Comparison of ENCODE assay signal across 31 cellular contexts in genomic region chr7:67732898-67733297, GRCh38.
DNase-seq lines count a peak whose midpoint lies in the region; ATAC-seq, FAIRE-seq and TF ChIP-seq lines count a peak whose summit lies in the region.
"Had no signal": no experiment of that assay in that cellular context is flagged by ENCODE, and none has a peak within 500 bp of the region (broad histone marks: within the 10 kb centered on the region; RNA-seq: fewer than 3 reads in every experiment).

No MANE protein-coding gene starts in this region.

- no peak overlapping the region for H3K9ac ChIP-seq in K562 (ENCODE audit: insufficient read depth in 1 of 2, low read depth in 2 of 2, low read length in 2 of 2)
- no peak overlapping the region for H3K9ac ChIP-seq in H1 (replicated peaks in 1 of 4; ENCODE audit: extremely low read depth in 1 of 4, low read depth in 3 of 4, low read length in 3 of 4)
- H3K9ac ChIP-seq: BLaER1; BLaER1 treated with 17β-estradiol and CSF1 and Interleukin-3, amounts not matched to agents 10 nM and 100 nM had no signal

- WGBS in K562 (ENCODE audit: insufficient coverage, low coverage, missing lambda C conversion rate): 0% methylated on average over 1 of the region's 1 CpG
- 77% methylated on average over 1 of the region's 1 CpG; no CpG with 5 or more reads in 1 of the 2 experiments for WGBS in H1 (ENCODE audit: extremely low coverage in 1 of 2, insufficient coverage in 1 of 2, insufficient read length in 1 of 2, insufficient replicate concordance in 2 of 2, low coverage in 1 of 2, low lambda C conversion rate in 2 of 2, missing lambda C conversion rate in 1 of 2), 2 experiments

- H2AK5ac ChIP-seq in H1 (ENCODE audit: low read depth, low read length): no peak overlapping the region

- H4K5ac ChIP-seq in H1 (ENCODE audit: insufficient read length, low read depth, low read length): no peak overlapping the region

- H2BK20ac ChIP-seq in H1 (ENCODE audit: low read length): no peak overlapping the region

- no peak overlapping the region for H4K8ac ChIP-seq in H1 (ENCODE audit: extremely low read depth, insufficient read depth, low read length)

- no peaks in the 10 kb centered on the region for H4K20me1 ChIP-seq in K562 (replicated peaks; ENCODE audit: control insufficient read depth, insufficient read depth, low read length)
- no peaks in the 10 kb centered on the region for H4K20me1 ChIP-seq in H1 (replicated peaks in 1 of 2; ENCODE audit: control insufficient read depth in 1 of 2, insufficient read depth in 2 of 2, low read length in 2 of 2)
- H4K20me1 ChIP-seq: BLaER1; BLaER1 treated with 17β-estradiol and CSF1 and Interleukin-3, amounts not matched to agents 10 nM and 100 nM had no signal

- no peak overlapping the region for H4K91ac ChIP-seq in H1 (replicated peaks; ENCODE audit: insufficient read length, low read length)

- H2BK12ac ChIP-seq in H1 (ENCODE audit: low read depth, low read length): no peak overlapping the region

- no peaks in the 10 kb centered on the region for H3K36me3 ChIP-seq in K562 (ENCODE audit: control insufficient read depth, insufficient read depth, low read length)
- H3K36me3 ChIP-seq in H1 (ENCODE audit: control insufficient read depth in 2 of 4, insufficient read depth in 4 of 4, low read length in 3 of 4): no peaks in the 10 kb centered on the region
- no peaks in the 10 kb centered on the region for H3K36me3 ChIP-seq in Peyer's patch
- H3K36me3 ChIP-seq: BE2C; BLaER1; BLaER1 treated with 17β-estradiol and CSF1 and Interleukin-3, amounts not matched to agents 10 nM and 100 nM had no signal

- TF ChIP-seq POLR2A in K562 (conservative IDR thresholded peaks at IDR 0.05): no peak
- TF ChIP-seq POLR2A in H1 (IDR thresholded peaks at IDR 0.05; ENCODE audit: control extremely low read depth in 1 of 2, low read depth in 2 of 2, low read length in 2 of 2): no peak
- TF ChIP-seq POLR2A in Peyer's patch (IDR thresholded peaks at IDR 0.05): no peak

- no peak overlapping the region for H3K14ac ChIP-seq in H1 (ENCODE audit: insufficient read length)

- H3K27ac ChIP-seq in K562 (ENCODE audit: extremely low read depth, low read depth, low read length): no peak overlapping the region
- no peak overlapping the region for H3K27ac ChIP-seq in H1 (ENCODE audit: low read depth, low read length)
- H3K27ac ChIP-seq in Peyer's patch: no peak overlapping the region
- H3K27ac ChIP-seq: 22Rv1; A549; BLaER1; BLaER1 treated with 17β-estradiol and CSF1 and Interleukin-3, amounts not matched to agents 10 nM and 100 nM; C4-2B had no signal

- no peak for TF ChIP-seq EP300 in K562 (IDR thresholded peaks at IDR 0.05; ENCODE audit: low read length)
- no peak for TF ChIP-seq EP300 in H1 (IDR thresholded peaks at IDR 0.05; ENCODE audit: borderline replicate concordance in 1 of 2, low read depth in 2 of 2, low read length in 2 of 2)

- H3K4me3 ChIP-seq in K562 (no peak overlapping the region), H1 (ENCODE audit: extremely low read depth in 1 of 4, insufficient read depth in 2 of 4, low read depth in 3 of 4, low read length in 4 of 4) (no peak overlapping the region), Peyer's patch (no peak overlapping the region)
- H3K4me3 ChIP-seq: A549; BLaER1; BLaER1 treated with 17β-estradiol and CSF1 and Interleukin-3, amounts not matched to agents 10 nM and 100 nM had no signal

- peak overlapping the region; percentile 98 for H3K56ac ChIP-seq in H1 (replicated peaks; ENCODE audit: insufficient read length, low read depth, low read length)

- no peak overlapping the region for H3K23ac ChIP-seq in H1 (ENCODE audit: insufficient read length)

- H3K9me1 ChIP-seq in K562 (ENCODE audit: control insufficient read depth, insufficient read depth, low read length): no peaks in the 10 kb centered on the region

- peaks cover 2% of the 10 kb centered on the region; the same call in 1 of the 2 replicates for H3K23me2 ChIP-seq in H1 (ENCODE audit: low read depth, low read length)

- H2BK5ac ChIP-seq in H1 (ENCODE audit: low read depth, low read length): no peak overlapping the region

- TF ChIP-seq CTCF in K562 (IDR thresholded peaks at IDR 0.05 in 2 of 3, conservative IDR thresholded peaks at IDR 0.05 in 1 of 3; ENCODE audit: insufficient read depth in 2 of 3, low read depth in 1 of 3, low read length in 3 of 3): no peak
- no peak for TF ChIP-seq CTCF in H1 (IDR thresholded peaks at IDR 0.05; ENCODE audit: control extremely low read depth in 1 of 3, insufficient read depth in 1 of 3, low read depth in 1 of 3, low read length in 3 of 3)
- TF ChIP-seq CTCF in Peyer's patch (IDR thresholded peaks at IDR 0.05): no peak

- H2BK120ac ChIP-seq in H1 (replicated peaks; ENCODE audit: low read depth, low read length): no peak overlapping the region

- POLR2A ChIA-PET in K562 (lab: Yijun Ruan, JAX) (no interaction called here), H1 (lab: Charles Lee; ENCODE audit: partially characterized antibody) (no interaction called here)

- DNase-seq in K562 (ENCODE audit: extremely low read depth in 1 of 4, low spot score in 3 of 4): no peak
- DNase-seq in H1 (ENCODE audit: low read depth in 1 of 2, low spot score in 2 of 2): no peak
- no peak for DNase-seq in Peyer's patch
- DNase-seq: 8988T; ACHN; AML-193; BE2C; C1 segment of cervical spinal cord; Caco-2; Calu3; CD4-positive, alpha-beta memory T cell; CD4-positive, alpha-beta T cell; CD4-positive, CD25-positive, alpha-beta regulatory T cell; CD8-positive, alpha-beta memory T cell; CD8-positive, alpha-beta T cell; COR-L47; DMS 273 treated with DMSO at 0.1 percent for 48 hours; DMS153; DMS53; DMS79; DMS79 treated with DMSO at 0.1 percent for 48 hours; DND-41; EL had no signal

- FAIRE-seq in K562 (lab: Jason Lieb, UNC) (no peak), H1 (lab: Jason Lieb, UNC) (no peak)
- FAIRE-seq: A204.1, A549, D721Med had no signal

- no peaks in the 10 kb centered on the region for H3K79me1 ChIP-seq in H1 (ENCODE audit: low read depth, low read length)

- in situ Hi-C loops in K562 (cut with MboI): no loop called here

- BruUV-seq in K562 (replicated peaks; lab: Mats Ljungman, UMichigan): no TSS peak

- H3K18ac ChIP-seq in H1 (ENCODE audit: extremely low read depth, low read length): no peak overlapping the region

- H3K9me3 ChIP-seq in K562 (replicated peaks; ENCODE audit: control insufficient read depth, insufficient read depth, low read depth, low read length): no peaks in the 10 kb centered on the region; the same call in 1 of the 2 replicates
- H3K9me3 ChIP-seq in H1 (ENCODE audit: insufficient read depth in 2 of 2, low read depth in 1 of 2, low read length in 1 of 2): no peaks in the 10 kb centered on the region
- no peaks in the 10 kb centered on the region for H3K9me3 ChIP-seq in Peyer's patch
- H3K9me3 ChIP-seq: A549, BE2C, BLaER1 had no signal

- ATAC-seq in K562 (no peak), HG02938 (IDR thresholded peaks at IDR 0.05; ENCODE audit: unreplicated experiment) (no peak)
- ATAC-seq: A549; CD8-positive, alpha-beta T cell had no signal

- H3K4me2 ChIP-seq in K562 (ENCODE audit: insufficient read depth, low read length): no peak overlapping the region
- H3K4me2 ChIP-seq in H1 (ENCODE audit: insufficient read depth in 1 of 2, low read depth in 2 of 2, low read length in 2 of 2): no peak overlapping the region
- H3K4me2 ChIP-seq: A549; BLaER1; BLaER1 treated with 17β-estradiol and CSF1 and Interleukin-3, amounts not matched to agents 10 nM and 100 nM had no signal

- CTCF ChIA-PET in K562 (lab: Yijun Ruan, JAX; ENCODE audit: low intra/inter-chr PET ratio): no interaction called here
- CTCF ChIA-PET in H1 (lab: Charles Lee; ENCODE audit: partially characterized antibody): no interaction called here

- H3K4ac ChIP-seq in H1 (replicated peaks; ENCODE audit: insufficient read length, low read depth, low read length): no peak overlapping the region

- TF ChIP-seq RAD21 in K562 (CRISPR knock-in tag; conservative IDR thresholded peaks at IDR 0.05 in 1 of 2, IDR thresholded peaks at IDR 0.05 in 1 of 2) (no peak), H1 (IDR thresholded peaks at IDR 0.05 in 1 of 2, conservative IDR thresholded peaks at IDR 0.05 in 1 of 2; ENCODE audit: low read depth in 2 of 2, low read length in 2 of 2) (no peak)

- H3K79me2 ChIP-seq in K562 (ENCODE audit: control insufficient read depth, insufficient read depth, low read length) (no peaks in the 10 kb centered on the region), H1 (ENCODE audit: control insufficient read depth in 1 of 2, insufficient read depth in 2 of 2, low read length in 2 of 2) (no peaks in the 10 kb centered on the region)

- H3K27me3 ChIP-seq in K562 (ENCODE audit: control insufficient read depth in 2 of 2, insufficient read depth in 2 of 2, low read length in 2 of 2) (no peaks in the 10 kb centered on the region; a peak in 2 of 5 replicates), H1 (replicated peaks in 1 of 4; ENCODE audit: control insufficient read depth in 3 of 4, extremely low read depth in 1 of 4, insufficient read depth in 3 of 4, low read length in 3 of 4) (no peaks in the 10 kb centered on the region), Peyer's patch (no peaks in the 10 kb centered on the region)
- H3K27me3 ChIP-seq: BE2C; BLaER1; BLaER1 treated with 17β-estradiol and CSF1 and Interleukin-3, amounts not matched to agents 10 nM and 100 nM had no signal

- H3K4me1 ChIP-seq in K562 (replicated peaks in 1 of 2; ENCODE audit: control insufficient read depth in 2 of 2, insufficient read depth in 2 of 2, low read length in 2 of 2) (no peaks in the 10 kb centered on the region), H1 (replicated peaks in 1 of 4; ENCODE audit: control insufficient read depth in 3 of 4, insufficient read depth in 4 of 4, low read length in 3 of 4) (no peaks in the 10 kb centered on the region; a peak in 1 of 7 replicates), Peyer's patch (no peaks in the 10 kb centered on the region)
- H3K4me1 ChIP-seq: A549; BE2C; BLaER1; BLaER1 treated with 17β-estradiol and CSF1 and Interleukin-3, amounts not matched to agents 10 nM and 100 nM; Caco-2 had no signal

- H2BK15ac ChIP-seq in H1 (ENCODE audit: low read length): no peak overlapping the region

- intact Hi-C loops in K562 (cut with micrococcal nuclease): no loop called here

- H2AFZ ChIP-seq in K562 (ENCODE audit: low read depth, low read length): no peak overlapping the region
- no peak overlapping the region for H2AFZ ChIP-seq in H1 (ENCODE audit: low read length)

TF ChIP-seq in K562, 482 proteins besides CTCF, POLR2A, EP300 and RAD21 (continues in another document):
- TF ChIP-seq MTA1 (IDR thresholded peaks at IDR 0.05; ENCODE audit: borderline replicate concordance) (peak; percentile 91), HLTF (IDR thresholded peaks at IDR 0.05) (no peak)

TF ChIP-seq in H1, 55 proteins besides CTCF, POLR2A, EP300 and RAD21 (continues in another document):
- TF ChIP-seq RNF2 (IDR thresholded peaks at IDR 0.05; ENCODE audit: borderline replicate concordance, low read depth, low read length, missing control alignments, poor library complexity, severe bottlenecking) (no peak), TAF1 (IDR thresholded peaks at IDR 0.05; ENCODE audit: low read depth, low read length) (no peak), SP2 (IDR thresholded peaks at IDR 0.05; ENCODE audit: low read length) (no peak), TAF7 (optimal IDR thresholded peaks at IDR 0.05; ENCODE audit: borderline replicate concordance, low read depth, low read length) (no peak), SP4 (IDR thresholded peaks at IDR 0.05; ENCODE audit: low read length) (no peak), SAP30 (IDR thresholded peaks at IDR 0.05; ENCODE audit: insufficient read depth, insufficient replicate concordance, low read length) (no peak)
